ENCODE assay signal across 1 cellular context in the genomic region with DNA sequence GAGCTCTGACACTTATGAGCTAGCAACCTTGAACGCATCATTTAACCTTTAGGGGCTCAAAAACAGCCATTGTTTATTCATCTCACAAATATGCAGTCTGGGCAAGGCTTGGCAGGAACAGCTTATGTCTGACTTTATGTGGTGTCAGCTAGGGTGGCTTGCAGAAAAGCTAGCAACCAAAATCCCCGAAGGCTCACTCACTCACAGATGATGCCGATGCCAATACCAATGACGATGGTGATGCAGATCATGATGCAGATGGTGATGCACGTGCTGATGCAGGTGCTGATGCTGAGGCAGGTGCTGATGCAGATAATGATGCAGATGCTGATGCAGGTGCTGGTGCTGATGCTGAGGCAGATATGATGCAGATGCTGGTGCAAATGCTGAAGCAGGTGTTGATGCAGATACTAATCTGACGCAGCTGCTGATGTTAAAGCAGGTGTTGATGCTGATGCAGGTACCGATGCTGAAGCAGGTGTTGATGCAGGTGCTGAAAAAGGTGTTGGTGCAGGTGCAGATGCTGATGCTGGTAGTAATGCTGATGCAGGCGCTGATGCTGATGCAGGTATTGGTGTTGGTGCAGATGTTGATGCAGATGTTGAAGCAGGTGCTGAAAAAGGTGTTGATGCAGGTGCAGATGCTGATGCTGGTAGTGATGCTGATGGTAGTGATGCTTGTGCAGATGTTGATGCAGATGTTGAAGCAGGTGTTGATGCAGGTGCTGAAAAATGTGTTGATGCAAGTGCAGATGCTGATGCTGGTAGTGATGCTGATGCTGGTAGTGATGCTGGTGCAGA.
TF ChIP-seq lines count a peak whose summit lies in the region.

No MANE protein-coding gene starts in this region.

TF ChIP-seq in SK-N-SH, 30 proteins besides CTCF, POLR2A, EP300 and RAD21:
- no peak for TF ChIP-seq MEF2A (IDR thresholded peaks at IDR 0.05; ENCODE audit: borderline replicate concordance, low read depth)
- TF ChIP-seq, protein P1, sequence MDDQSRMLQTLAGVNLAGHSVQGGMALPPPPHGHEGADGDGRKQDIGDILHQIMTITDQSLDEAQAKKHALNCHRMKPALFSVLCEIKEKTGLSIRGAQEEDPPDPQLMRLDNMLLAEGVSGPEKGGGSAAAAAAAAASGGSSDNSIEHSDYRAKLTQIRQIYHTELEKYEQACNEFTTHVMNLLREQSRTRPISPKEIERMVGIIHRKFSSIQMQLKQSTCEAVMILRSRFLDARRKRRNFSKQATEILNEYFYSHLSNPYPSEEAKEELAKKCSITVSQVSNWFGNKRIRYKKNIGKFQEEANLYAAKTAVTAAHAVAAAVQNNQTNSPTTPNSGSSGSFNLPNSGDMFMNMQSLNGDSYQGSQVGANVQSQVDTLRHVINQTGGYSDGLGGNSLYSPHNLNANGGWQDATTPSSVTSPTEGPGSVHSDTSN (IDR thresholded peaks at IDR 0.05) = peak; percentile 60
- no peak for TF ChIP-seq YY1 (IDR thresholded peaks at IDR 0.05; ENCODE audit: low read depth)
- peak; percentile 30; the same call in 1 of the 2 replicates for TF ChIP-seq TEAD4 (IDR thresholded peaks at IDR 0.05; ENCODE audit: borderline replicate concordance, insufficient read depth)
- TF ChIP-seq IRF3 (IDR thresholded peaks at IDR 0.05; ENCODE audit: low read depth, low read length) = no peak
- TF ChIP-seq, protein P2, sequence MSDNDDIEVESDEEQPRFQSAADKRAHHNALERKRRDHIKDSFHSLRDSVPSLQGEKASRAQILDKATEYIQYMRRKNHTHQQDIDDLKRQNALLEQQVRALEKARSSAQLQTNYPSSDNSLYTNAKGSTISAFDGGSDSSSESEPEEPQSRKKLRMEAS (IDR thresholded peaks at IDR 0.05; ENCODE audit: low read depth) = peak; percentile 68
- peak; percentile 50; the same call in 1 of the 2 replicates for TF ChIP-seq RXRA (IDR thresholded peaks at IDR 0.05; ENCODE audit: borderline replicate concordance, low read depth)
- no peak for TF ChIP-seq GABPA (IDR thresholded peaks at IDR 0.05; ENCODE audit: low read depth)
- TF ChIP-seq TCF12 (IDR thresholded peaks at IDR 0.05) = peak; percentile 84
- TF ChIP-seq NFIC (IDR thresholded peaks at IDR 0.05; ENCODE audit: borderline replicate concordance) = peak; percentile 79
- peak; percentile 13; the same call in 1 of the 2 replicates for TF ChIP-seq GATA2 (CRISPR knock-in tag; IDR thresholded peaks at IDR 0.05)
- peak; percentile 71 for TF ChIP-seq JUND (IDR thresholded peaks at IDR 0.05)
- peak; percentile 68; the same call in 1 of the 2 replicates for TF ChIP-seq FOSL2 (IDR thresholded peaks at IDR 0.05; ENCODE audit: borderline replicate concordance, low read depth)
- TF ChIP-seq RCOR1 (IDR thresholded peaks at IDR 0.05; ENCODE audit: low read length) = no peak
